Comparison of ENCODE assay signal across 14 cellular contexts in genomic region chr6:39226606-39227300, GRCh38. TPM values are rescaled to one million over a fixed set of nuclear protein-coding genes. Genes with fewer than 3 reads are reported as not detected.
DNase-seq lines count a peak whose midpoint lies in the region; ATAC-seq, FAIRE-seq and TF ChIP-seq lines count a peak whose summit lies in the region.
"Had no signal": no experiment of that assay in that cellular context is flagged by ENCODE, and none has a peak within 500 bp of the region (broad histone marks: within the 10 kb centered on the region; RNA-seq: fewer than 3 reads in every experiment).

No MANE protein-coding gene starts in this region.

- no peak for TF ChIP-seq POLR2A in A549 (IDR thresholded peaks at IDR 0.05; ENCODE audit: low read length)
- TF ChIP-seq POLR2A in K562 (conservative IDR thresholded peaks at IDR 0.05) = no peak

- H3K36me3 Mint-ChIP-seq in naive thymus-derived CD4-positive, alpha-beta T cell = peaks cover 0 to 32% (median 0%) of the 10 kb centered on the region in 5 donors

- H3K27me3 Mint-ChIP-seq in naive thymus-derived CD4-positive, alpha-beta T cell = peaks cover 0 to 12% (median 3%) of the 10 kb centered on the region in 5 donors

- peaks cover 8% of the 10 kb centered on the region; the same call in 1 of the 2 replicates for H4K20me1 ChIP-seq in K562 (replicated peaks; ENCODE audit: control insufficient read depth, insufficient read depth, low read length)

- POLR2A ChIA-PET in A549 (lab: Yijun Ruan, JAX) (no interaction called here), K562 (lab: Yijun Ruan, JAX) (interaction anchor here (0.7 to 3.7 kb wide), 8 partner anchors 9 to 1306 kb away, joined by 3 to 33 read pairs (median 4); no protein-coding TSS in a partner anchor)
- POLR2A ChIA-PET in naive thymus-derived CD4-positive, alpha-beta T cell (lab: Charles Lee) = no interaction called here

- H2AFZ ChIP-seq in K562 (ENCODE audit: low read depth, low read length) = no peak overlapping the region

- no TSS peak for BruUV-seq in K562 (replicated peaks; lab: Mats Ljungman, UMichigan)

- peak overlapping the region; percentile 82 to 96; a peak in 3 of 4 replicates for H3K9ac ChIP-seq in K562 (ENCODE audit: insufficient read depth in 1 of 2, low read depth in 2 of 2, low read length in 2 of 2)

- H3K4me1 ChIP-seq in A549 = peaks cover 28% of the 10 kb centered on the region; the same call in 2 of the 3 replicates
- H3K4me1 ChIP-seq in HAP-1 = peaks cover 7% of the 10 kb centered on the region; the same call in 1 of the 2 replicates
- H3K4me1 ChIP-seq in K562 (replicated peaks in 1 of 2; ENCODE audit: control insufficient read depth in 2 of 2, insufficient read depth in 2 of 2, low read length in 2 of 2) = peaks cover 53 to 55% of the 10 kb centered on the region in 2 experiments
- peaks cover 18 to 44% of the 10 kb centered on the region in 2 donors for H3K4me1 ChIP-seq in naive thymus-derived CD4-positive, alpha-beta T cell (ENCODE audit: control insufficient read depth in 2 of 2, insufficient read depth in 2 of 2, low read length in 2 of 2)

- peak overlapping the region; percentile 82; the same call in 1 of the 3 replicates for H3K4me2 ChIP-seq in A549
- H3K4me2 ChIP-seq in K562 (ENCODE audit: insufficient read depth, low read length) = peak overlapping the region; percentile 91

- no peak for FAIRE-seq in A549 (lab: Jason Lieb, UNC)
- FAIRE-seq in K562 (lab: Jason Lieb, UNC) = no peak
- FAIRE-seq: G401.6 had no signal

- peak overlapping the region in 6 of 10 donors; percentile 12 to 86 (median 66) for H3K4me3 Mint-ChIP-seq in naive thymus-derived CD4-positive, alpha-beta T cell

- H3K36me3 ChIP-seq in HAP-1 (replicated peaks) (no peaks in the 10 kb centered on the region), K562 (ENCODE audit: control insufficient read depth, insufficient read depth, low read length) (peaks cover 39% of the 10 kb centered on the region)
- no peaks in the 10 kb centered on the region for H3K36me3 ChIP-seq in naive thymus-derived CD4-positive, alpha-beta T cell (ENCODE audit: control insufficient read depth in 2 of 3, insufficient read depth in 3 of 3, low read length in 3 of 3)
- H3K36me3 ChIP-seq: ascending aorta had no signal

- no peaks in the 10 kb centered on the region for H3K9me1 ChIP-seq in K562 (ENCODE audit: control insufficient read depth, insufficient read depth, low read length)

- H3K4me3 ChIP-seq in A549 (no peak overlapping the region), HAP-1 (peak overlapping the region; percentile 58), K562 (peak overlapping the region; percentile 73)
- peak overlapping the region; percentile 15 for H3K4me3 ChIP-seq in naive thymus-derived CD4-positive, alpha-beta T cell (ENCODE audit: low read length)
- H3K4me3 ChIP-seq: ascending aorta, mucosa of descending colon had no signal

- TF ChIP-seq RAD21 in A549 (conservative IDR thresholded peaks at IDR 0.05 in 1 of 2, IDR thresholded peaks at IDR 0.05 in 1 of 2) (no peak), K562 (CRISPR knock-in tag; conservative IDR thresholded peaks at IDR 0.05 in 1 of 2, IDR thresholded peaks at IDR 0.05 in 1 of 2) (no peak)

- H3K79me2 ChIP-seq in K562 (ENCODE audit: control insufficient read depth, insufficient read depth, low read length) = peaks cover 75% of the 10 kb centered on the region

- TF ChIP-seq EP300 in A549 (IDR thresholded peaks at IDR 0.05) = no peak
- no peak for TF ChIP-seq EP300 in K562 (IDR thresholded peaks at IDR 0.05; ENCODE audit: low read length)

- TF ChIP-seq CTCF in A549 (IDR thresholded peaks at IDR 0.05) (no peak), K562 (IDR thresholded peaks at IDR 0.05 in 2 of 3, conservative IDR thresholded peaks at IDR 0.05 in 1 of 3; ENCODE audit: insufficient read depth in 2 of 3, low read depth in 1 of 3, low read length in 3 of 3) (no peak)

- in situ Hi-C loops in HAP-1 (cut with MboI; ENCODE audit: low sequenced_read_pairs) (no loop called here), K562 (cut with MboI) (no loop called here)

- DNase-seq in A549 (ENCODE audit: low read depth in 1 of 2, low spot score in 1 of 2) (no peak), HAP-1 (ENCODE audit: low spot score in 2 of 2) (no peak), K562 (ENCODE audit: extremely low read depth in 1 of 4, low spot score in 3 of 4) (no peak), ureter (ENCODE audit: low spot score) (no peak), NCI-H526 (lab: John Stamatoyannopoulos, UW) (no peak)
- no peak for DNase-seq in naive thymus-derived CD4-positive, alpha-beta T cell
- DNase-seq: NCI-H748 treated with DMSO at 0.1 percent for 48 hours had no signal

- no peak for ATAC-seq in A549
- no peak for ATAC-seq in K562
- ATAC-seq in naive thymus-derived CD4-positive, alpha-beta T cell = no peak
- no peak for ATAC-seq in GM21529 (IDR thresholded peaks at IDR 0.05; ENCODE audit: unreplicated experiment)
- no peak for ATAC-seq in GM18519 (IDR thresholded peaks at IDR 0.05; ENCODE audit: low FRiP score, unreplicated experiment)

- H3K9me3 ChIP-seq in A549 (no peaks in the 10 kb centered on the region), HAP-1 (no peaks in the 10 kb centered on the region), K562 (replicated peaks; ENCODE audit: control insufficient read depth, insufficient read depth, low read depth, low read length) (no peaks in the 10 kb centered on the region)
- no peaks in the 10 kb centered on the region for H3K9me3 ChIP-seq in naive thymus-derived CD4-positive, alpha-beta T cell (ENCODE audit: control insufficient read depth in 2 of 3, low read length in 3 of 3)
- H3K9me3 ChIP-seq: ascending aorta, mucosa of descending colon had no signal

- H3K27me3 ChIP-seq in HAP-1 (ENCODE audit: low read depth) = no peaks in the 10 kb centered on the region
- H3K27me3 ChIP-seq in K562 (ENCODE audit: control insufficient read depth in 2 of 2, insufficient read depth in 2 of 2, low read length in 2 of 2) = no peaks in the 10 kb centered on the region
- no peaks in the 10 kb centered on the region for H3K27me3 ChIP-seq in naive thymus-derived CD4-positive, alpha-beta T cell (ENCODE audit: control insufficient read depth in 2 of 2, insufficient read depth in 2 of 2, low read length in 2 of 2)
- H3K27me3 ChIP-seq: ascending aorta had no signal

- peaks cover 15 to 73% (median 33%) of the 10 kb centered on the region in 7 donors for H3K4me1 Mint-ChIP-seq in naive thymus-derived CD4-positive, alpha-beta T cell

- no peak overlapping the region for H3K27ac ChIP-seq in A549
- H3K27ac ChIP-seq in K562 (ENCODE audit: extremely low read depth, low read depth, low read length) = peak overlapping the region; percentile 92
- no peak overlapping the region for H3K27ac ChIP-seq in naive thymus-derived CD4-positive, alpha-beta T cell (ENCODE audit: low read depth, low read length)
- H3K27ac ChIP-seq: ascending aorta had no signal

- CTCF ChIA-PET in A549 (lab: Yijun Ruan, JAX) = interaction anchor here (0.7 to 1.0 kb wide), 2 partner anchors 9 to 25 kb away, joined by 3 read pairs; no protein-coding TSS in a partner anchor
- CTCF ChIA-PET in K562 (lab: Yijun Ruan, JAX; ENCODE audit: low intra/inter-chr PET ratio) = no interaction called here
- CTCF ChIA-PET in naive thymus-derived CD4-positive, alpha-beta T cell (lab: Charles Lee) = no interaction called here

- WGBS in A549 (ENCODE audit: missing lambda C conversion rate) = 90% methylated on average over 11 of the region's 11 CpGs
- 1% methylated on average over 11 of the region's 11 CpGs for WGBS in K562 (ENCODE audit: insufficient coverage, low coverage, missing lambda C conversion rate)

- peak overlapping the region in 2 of 9 donors; percentile 12 to 91 for H3K27ac Mint-ChIP-seq in naive thymus-derived CD4-positive, alpha-beta T cell

- H3K9me3 Mint-ChIP-seq in naive thymus-derived CD4-positive, alpha-beta T cell = peaks cover 0 to 3% (median 0%) of the 10 kb centered on the region in 11 donors

- intact Hi-C loops in K562 (cut with micrococcal nuclease) = loop anchor here (5.0 to 10.0 kb wide), 2 partner anchors 59 to 112 kb away; partner anchors contain the start of gene SAYSD1
- intact Hi-C loops in naive thymus-derived CD4-positive, alpha-beta T cell (cut with micrococcal nuclease) = loop anchor here (5.0 to 10.0 kb wide), 3 partner anchors 114 to 1848 kb away; partner anchors contain the start of genes GLO1 (in 1 of the 2), NFYA (in 1 of the 2) and OARD1 (in 1 of the 2)

TF ChIP-seq in A549, 52 proteins besides CTCF, POLR2A, EP300 and RAD21 (continues in another document):
- TF ChIP-seq BHLHE40 (IDR thresholded peaks at IDR 0.05; ENCODE audit: low read depth, low read length) (no peak), PHF8 (IDR thresholded peaks at IDR 0.05; ENCODE audit: borderline replicate concordance, low read depth) (no peak)

RNA-seq across cellular contexts. Expression of gene KCNK5, which starts 2.5 kb away (rescaled TPM):
- 1.4 and 1.5 TPM in 2 replicates for polyA plus RNA-seq in A549 (2011; rRNA removed)
- 1.0 and 1.4 TPM in 2 replicates for polyA plus RNA-seq in A549 (2012; cell fraction: cytosol; rRNA removed)
- 2.5 and 2.6 TPM in 2 replicates for polyA plus RNA-seq in A549 (2012; cell fraction: nucleus; rRNA removed)
- polyA plus RNA-seq in A549 (2017; fragmentation: RNase III; extraction: RNeasy Plus Mini Kit Qiagen cat#74134 plus additional on column Dnase treatment) = 1.5 to 2.3 TPM (median 1.8 TPM) in 3 replicates
- polyA minus RNA-seq in A549 (2011; rRNA and poly(A)+ RNA removed) = 3.2 and 3.6 TPM in 2 replicates
- 39.4 and 105 TPM in 2 replicates for total RNA-seq in K562 (2011; cell fraction: chromatin; rRNA removed; ENCODE audit: low replicate concordance)
- 101 and 127 TPM in 2 replicates for total RNA-seq in K562 (2011; cell fraction: nucleolus; rRNA removed)
- total RNA-seq in K562 (2011; cell fraction: nucleoplasm; rRNA removed) = 65.7 and 73.6 TPM in 2 replicates
- total RNA-seq in K562 (2014; rRNA removed) = 35.5 and 38.0 TPM in 2 replicates
- 12.7 and 15.0 TPM in 2 replicates for total RNA-seq in K562 (2014; rRNA removed; fragmentation: Illumina TruSeq; extraction: Trizol)
- total RNA-seq in K562 (2015; rRNA removed; fragmentation: Illumina TruSeq; extraction: Trizol) = 26.1 and 27.1 TPM in 2 replicates
- total RNA-seq in K562 (2021) = 41.6 and 45.8 TPM in 2 replicates
- polyA plus RNA-seq in K562 (2011; rRNA removed) = 17.5 and 24.6 TPM in 2 replicates
- polyA plus RNA-seq in K562 (2011; cell fraction: cytosol; rRNA removed) = 21.1 and 29.2 TPM in 2 replicates
- 43.7 and 67.2 TPM in 2 replicates for polyA plus RNA-seq in K562 (2011; cell fraction: nucleus; rRNA removed)
- polyA plus RNA-seq in K562 (2012) = 31.4 and 32.9 TPM in 2 replicates
- 25.8 and 31.8 TPM in 2 replicates for polyA plus RNA-seq in K562 (2014; fragmentation: Illumina TruSeq; extraction: Trizol)
- polyA plus RNA-seq in K562 (2014; fragmentation: Nextera tagmentation; extraction: Ambion mirVana) = 1 to 10 TPM; 1.5 to 1.9 TPM
- polyA plus RNA-seq in K562 (2014; rRNA removed) = 25.6 and 31.5 TPM in 2 replicates
- polyA minus RNA-seq in K562 (2011; rRNA and poly(A)+ RNA removed) = 19.7 and 25.9 TPM in 2 replicates
- 29.4 and 31.6 TPM in 2 replicates for polyA minus RNA-seq in K562 (2011; cell fraction: cytosol; rRNA and poly(A)+ RNA removed)
- 22.3 and 24.7 TPM in 2 replicates for polyA minus RNA-seq in K562 (2011; cell fraction: nucleus; rRNA and poly(A)+ RNA removed)
- total RNA-seq in naive thymus-derived CD4-positive, alpha-beta T cell = 1 to 10 TPM in 1 of 5 experiments, under 1 TPM in 2, not detected in 2; 0.24 to 9.6 (median 0.34) TPM
- under 1 TPM in 1 of 2 donors, not detected in 1; 0.20 TPM for polyA plus RNA-seq in naive thymus-derived CD4-positive, alpha-beta T cell
- total RNA-seq in ureter = 9.8 TPM
- total RNA-seq: HT1080 had no signal
- polyA plus RNA-seq: BJ had no signal
